ENCODE assay signal across 1 cellular context in genomic region chr18:32095571-32096229, GRCh38.
TF ChIP-seq lines count a peak whose summit lies in the region.

No MANE protein-coding gene starts in this region.

TF ChIP-seq in GM23338, 12 proteins besides CTCF, POLR2A, EP300 and RAD21:
- no peak for TF ChIP-seq ZNF462 (CRISPR knock-in tag; IDR thresholded peaks at IDR 0.05)
- no peak for TF ChIP-seq POLR2AphosphoS5 (IDR thresholded peaks at IDR 0.05; ENCODE audit: low read depth)
- no peak for TF ChIP-seq NANOG (IDR thresholded peaks at IDR 0.05; ENCODE audit: borderline replicate concordance)
